ENCODE assay signal across 27 cellular contexts in genomic region chr6:52494298-52495072, GRCh38.
A peak's percentile ranks its signal among the peaks of the same experiment; 100 is the strongest.
DNase-seq lines count a peak whose midpoint lies in the region; ATAC-seq and TF ChIP-seq lines count a peak whose summit lies in the region.
"Had no signal": no experiment of that assay in that cellular context is flagged by ENCODE, and none has a peak within 500 bp of the region (broad histone marks: within the 10 kb centered on the region; RNA-seq: fewer than 3 reads in every experiment).

No MANE protein-coding gene starts in this region.

- intact Hi-C loops in OCI-LY7 (cut with micrococcal nuclease; ENCODE audit: unreplicated experiment): no loop called here
- intact Hi-C loops in esophagus muscularis mucosa (cut with DNase I): loop anchor here (5.0 kb wide), 2 partner anchors 72 to 103 kb away; partner anchors contain the start of gene EFHC1

- no peaks in the 10 kb centered on the region for H4K20me1 ChIP-seq in OCI-LY7 (ENCODE audit: insufficient read depth, low read length)

- TF ChIP-seq CTCF in OCI-LY7 (conservative IDR thresholded peaks at IDR 0.05; ENCODE audit: low read length): no peak
- TF ChIP-seq CTCF in esophagus muscularis mucosa (IDR thresholded peaks at IDR 0.05): no peak
- no peak for TF ChIP-seq CTCF in GM13976 (IDR thresholded peaks at IDR 0.05; ENCODE audit: borderline replicate concordance, control extremely low read depth, extremely low read depth, insufficient read depth, missing control alignments)

- peaks cover 7% of the 10 kb centered on the region for H3K36me3 Mint-ChIP-seq in activated naive CD8-positive, alpha-beta T cell
- H3K36me3 Mint-ChIP-seq in activated naive CD8-positive, alpha-beta T cell treated with anti-CD3 and anti-CD28 coated beads, Interleukin-2, amount 50 U/mL, for 24 hours (ENCODE audit: low read depth): no peaks in the 10 kb centered on the region
- H3K36me3 Mint-ChIP-seq in stimulated activated memory B cell treated with anti-CD40 and anti-IgM and Interleukin-4, amounts not matched to agents 10 μg/mL and 1 μg/mL and 100 μg/mL, for 72 hours: peaks cover 9% of the 10 kb centered on the region

- no peak overlapping the region for H2AFZ ChIP-seq in OCI-LY7 (ENCODE audit: low read length)

- no peaks in the 10 kb centered on the region for H3K79me2 ChIP-seq in OCI-LY7 (ENCODE audit: insufficient read depth, low read depth, low read length)

- H3K9me3 ChIP-seq in OCI-LY7 (ENCODE audit: low read length): no peaks in the 10 kb centered on the region
- H3K9me3 ChIP-seq in esophagus muscularis mucosa: no peaks in the 10 kb centered on the region
- H3K9me3 ChIP-seq: left lung, SJCRH30, tibial artery, vagina had no signal

- H3K27me3 Mint-ChIP-seq in activated naive CD8-positive, alpha-beta T cell: no peaks in the 10 kb centered on the region
- no peaks in the 10 kb centered on the region for H3K27me3 Mint-ChIP-seq in activated naive CD8-positive, alpha-beta T cell treated with anti-CD3 and anti-CD28 coated beads, Interleukin-2, amount 50 U/mL, for 24 hours
- no peaks in the 10 kb centered on the region for H3K27me3 Mint-ChIP-seq in stimulated activated memory B cell treated with anti-CD40 and anti-IgM and Interleukin-4, amounts not matched to agents 10 μg/mL and 1 μg/mL and 100 μg/mL, for 72 hours
- H3K27me3 Mint-ChIP-seq: CD4-positive, alpha-beta T cell had no signal

- no peaks in the 10 kb centered on the region for H3K27me3 ChIP-seq in esophagus muscularis mucosa
- H3K27me3 ChIP-seq: left lung, SJCRH30, tibial artery, vagina had no signal

- H3K9me3 Mint-ChIP-seq in activated naive CD8-positive, alpha-beta T cell (ENCODE audit: low read depth): no peaks in the 10 kb centered on the region
- no peaks in the 10 kb centered on the region for H3K9me3 Mint-ChIP-seq in activated naive CD8-positive, alpha-beta T cell treated with anti-CD3 and anti-CD28 coated beads, Interleukin-2, amount 50 U/mL, for 24 hours
- no peaks in the 10 kb centered on the region for H3K9me3 Mint-ChIP-seq in stimulated activated memory B cell treated with anti-CD40 and anti-IgM and Interleukin-4, amounts not matched to agents 10 μg/mL and 1 μg/mL and 100 μg/mL, for 72 hours
- H3K9me3 Mint-ChIP-seq: CD4-positive, alpha-beta T cell had no signal

- in situ Hi-C loops in KBM-7 (cut with MboI; ENCODE audit: low pct_unique_long_range_greater_than_20kb, low sequenced_read_pairs) (no loop called here), GM13976 (cut with MboI; ENCODE audit: low sequenced_read_pairs, unreplicated experiment) (loop anchor here (5.0 kb wide), 1 partner anchor 77 kb away; no protein-coding TSS in a partner anchor)

- H3K4me2 ChIP-seq in OCI-LY7 (ENCODE audit: low read length): peak overlapping the region; percentile 47; the same call in 1 of the 2 replicates

- H3K4me1 Mint-ChIP-seq in activated naive CD8-positive, alpha-beta T cell (ENCODE audit: low read depth): no peaks in the 10 kb centered on the region
- no peaks in the 10 kb centered on the region for H3K4me1 Mint-ChIP-seq in activated naive CD8-positive, alpha-beta T cell treated with anti-CD3 and anti-CD28 coated beads, Interleukin-2, amount 50 U/mL, for 24 hours
- H3K4me1 Mint-ChIP-seq in stimulated activated memory B cell treated with anti-CD40 and anti-IgM and Interleukin-4, amounts not matched to agents 10 μg/mL and 1 μg/mL and 100 μg/mL, for 72 hours: peaks cover 100% of the 10 kb centered on the region

- peaks cover 94% of the 10 kb centered on the region for H3K4me1 ChIP-seq in OCI-LY7 (ENCODE audit: insufficient read depth, low read length, poor library complexity, severe bottlenecking)
- H3K4me1 ChIP-seq in esophagus muscularis mucosa: peaks cover 20 to 22% (median 21%) of the 10 kb centered on the region in 4 donors
- H3K4me1 ChIP-seq: vagina had no signal

- peaks cover 11% of the 10 kb centered on the region for H3K36me3 ChIP-seq in OCI-LY7 (ENCODE audit: insufficient read depth, low read length)
- no peaks in the 10 kb centered on the region for H3K36me3 ChIP-seq in esophagus muscularis mucosa
- H3K36me3 ChIP-seq: SJCRH30, vagina had no signal

- H3K27ac Mint-ChIP-seq in activated naive CD8-positive, alpha-beta T cell: peak overlapping the region; percentile 58
- H3K27ac Mint-ChIP-seq in activated naive CD8-positive, alpha-beta T cell treated with anti-CD3 and anti-CD28 coated beads, Interleukin-2, amount 50 U/mL, for 24 hours: no peak overlapping the region
- peak overlapping the region; percentile 98 for H3K27ac Mint-ChIP-seq in stimulated activated memory B cell treated with anti-CD40 and anti-IgM and Interleukin-4, amounts not matched to agents 10 μg/mL and 1 μg/mL and 100 μg/mL, for 72 hours
- H3K27ac Mint-ChIP-seq: activated T-cell treated with anti-CD3 and anti-CD28 coated beads, Interleukin-2, amount 50 U/mL, for 72 hours; CD4-positive, alpha-beta T cell had no signal

- H3K4me3 ChIP-seq in OCI-LY7 (ENCODE audit: low read depth, low read length, poor library complexity, severe bottlenecking) (no peak overlapping the region), esophagus muscularis mucosa (no peak overlapping the region)
- H3K4me3 ChIP-seq: left lung, SJCRH30, tibial artery, vagina had no signal

- no peak for DNase-seq in activated naive CD8-positive, alpha-beta T cell treated with anti-CD3 and anti-CD28 coated beads, Interleukin-2, amount 50 U/mL, for 24 hours
- no peak for DNase-seq in OCI-LY7 (ENCODE audit: low spot score)
- DNase-seq in esophagus muscularis mucosa (ENCODE audit: extremely low spot score): peak; percentile 66
- no peak for DNase-seq in KBM-7
- DNase-seq in GM13976 (ENCODE audit: low spot score): no peak
- DNase-seq: activated CD4-positive, alpha-beta T cell treated with anti-CD3 and anti-CD28 coated beads, Interleukin-2, amount 50 U/mL, for 4 hours; activated naive CD4-positive, alpha-beta T cell treated with Interleukin-2 at 50 U/mL for 16 hours; activated T-cell treated with anti-CD3 and anti-CD28 coated beads, Interleukin-2, amount 50 U/mL, for 72 hours; CD4-positive, alpha-beta T cell; DND-41; effector memory CD4-positive, alpha-beta T cell; GF-D8; left lung; NCI-H1048; NCI-H2107; NCI-H345; NCI-H69; right cardiac atrium; SJCRH30; stimulated activated CD4-positive, alpha-beta T cell treated with anti-CD3 and anti-CD28 coated beads, Interleukin-1b, Interleukin-23, amount 100 ng/mL, for 48 hours; tibial artery had no signal

- WGBS in esophagus muscularis mucosa: over 99% methylated on average over 7 of the region's 7 CpGs

- TF ChIP-seq POLR2A in esophagus muscularis mucosa (IDR thresholded peaks at IDR 0.05; ENCODE audit: low read depth): no peak

- POLR2A ChIA-PET in OCI-LY7 (lab: Charles Lee): interaction anchor here (0.7 to 10.2 kb wide), 7 partner anchors 7 to 209 kb away, joined by 3 to 129 read pairs (median 11); partner anchors contain the start of gene EFHC1

- no peak overlapping the region for H3K4me3 Mint-ChIP-seq in activated naive CD8-positive, alpha-beta T cell
- no peak overlapping the region for H3K4me3 Mint-ChIP-seq in activated naive CD8-positive, alpha-beta T cell treated with anti-CD3 and anti-CD28 coated beads, Interleukin-2, amount 50 U/mL, for 24 hours
- H3K4me3 Mint-ChIP-seq in stimulated activated memory B cell treated with anti-CD40 and anti-IgM and Interleukin-4, amounts not matched to agents 10 μg/mL and 1 μg/mL and 100 μg/mL, for 72 hours: no peak overlapping the region
- H3K4me3 Mint-ChIP-seq: activated T-cell treated with anti-CD3 and anti-CD28 coated beads, Interleukin-2, amount 50 U/mL, for 72 hours; brain; CD4-positive, alpha-beta T cell had no signal

- TF ChIP-seq EP300 in esophagus muscularis mucosa (IDR thresholded peaks at IDR 0.05): no peak

- peak overlapping the region; percentile 38 for H3K27ac ChIP-seq in OCI-LY7 (ENCODE audit: low read depth, low read length, poor library complexity, severe bottlenecking)
- H3K27ac ChIP-seq in esophagus muscularis mucosa (replicated peaks in 1 of 4): no peak overlapping the region
- H3K27ac ChIP-seq: epithelial cell of prostate, left lung, SJCRH30, tibial artery, vagina had no signal

- CTCF ChIA-PET in OCI-LY7 (lab: Charles Lee; ENCODE audit: unreplicated experiment): interaction anchor here (0.7 to 2.9 kb wide), 5 partner anchors 42 to 75 kb away, joined by 3 to 13 read pairs (median 3); no protein-coding TSS in a partner anchor

- no peak for ATAC-seq in activated naive CD8-positive, alpha-beta T cell treated with anti-CD3 and anti-CD28 coated beads, Interleukin-2, amount 50 U/mL, for 24 hours
- ATAC-seq in stimulated activated memory B cell treated with anti-CD40 and anti-IgM and Interleukin-4, amounts not matched to agents 10 μg/mL and 1 μg/mL and 100 μg/mL, for 72 hours: no peak
- ATAC-seq in GM21381 (IDR thresholded peaks at IDR 0.05; ENCODE audit: unreplicated experiment): no peak
- ATAC-seq: left lung, right cardiac atrium had no signal

- H3K9me2 ChIP-seq in OCI-LY7 (ENCODE audit: insufficient read depth, low read length): no peaks in the 10 kb centered on the region

- no TSS peak for BruUV-seq in OCI-LY7 (replicated peaks; lab: Mats Ljungman, UMichigan)
